Comparison of ENCODE assay signal across 10 cellular contexts in genomic region chr9:115146581-115147021, GRCh38. TPM values are rescaled to one million over a fixed set of nuclear protein-coding genes. Genes with fewer than 3 reads are reported as not detected.
DNase-seq lines count a peak whose midpoint lies in the region; TF ChIP-seq lines count a peak whose summit lies in the region.
"Had no signal": no experiment of that assay in that cellular context is flagged by ENCODE, and none has a peak within 500 bp of the region (broad histone marks: within the 10 kb centered on the region; RNA-seq: fewer than 3 reads in every experiment).

No MANE protein-coding gene starts in this region.

- DNase-seq in HT1080 (ENCODE audit: low read depth) (peak; percentile 86), mammary epithelial cell (peak; percentile 67), kidney tubule cell (ENCODE audit: low spot score) (peak; percentile 95), ureter (ENCODE audit: low spot score) (peak; percentile 44), HEK293T (ENCODE audit: extremely low spot score) (no peak), GOT3 (lab: John Stamatoyannopoulos, UW) (no peak)
- no peak for DNase-seq in activated CD8-positive, alpha-beta memory T cell treated with anti-CD3 and anti-CD28 coated beads, Interleukin-2, amount 50 U/mL, for 48 hours
- DNase-seq: central memory CD4-positive, alpha-beta T cell; NCI-H1417 treated with DMSO at 0.1 percent for 48 hours; stimulated activated CD4-positive, alpha-beta T cell treated with anti-CD3 and anti-CD28 coated beads, Interleukin-12 subunit alpha, Interleukin-12 subunit beta, amount 100 ng/mL, for 4 hours had no signal

- no peak overlapping the region for H3K27ac ChIP-seq in mammary epithelial cell (ENCODE audit: insufficient read depth, low read depth, low read length)

- H3K4me3 ChIP-seq in mammary epithelial cell (replicated peaks in 1 of 3; ENCODE audit: insufficient read depth in 1 of 3, low read depth in 2 of 3, low read length in 3 of 3) = no peak overlapping the region

- no peak overlapping the region for H3K4me2 ChIP-seq in mammary epithelial cell (ENCODE audit: insufficient read depth, low read depth, low read length)

- H3K27me3 ChIP-seq in mammary epithelial cell (ENCODE audit: insufficient read depth, low read length) = no peaks in the 10 kb centered on the region

- intact Hi-C loops in mammary epithelial cell (cut with micrococcal nuclease) = no loop called here

- dilution Hi-C loops in mammary epithelial cell (cut with HindIII; ENCODE audit: low sequenced_read_pairs) = no loop called here

- WGBS in mammary epithelial cell (ENCODE audit: low coverage, missing lambda C conversion rate) = 61% methylated on average over 4 of the region's 4 CpGs

- no peaks in the 10 kb centered on the region for H4K20me1 ChIP-seq in mammary epithelial cell (ENCODE audit: insufficient read depth, low read length)

- TF ChIP-seq CTCF in mammary epithelial cell (conservative IDR thresholded peaks at IDR 0.05 in 1 of 2, IDR thresholded peaks at IDR 0.05 in 1 of 2; ENCODE audit: extremely low read depth in 1 of 2, insufficient read depth in 1 of 2, low read depth in 1 of 2, low read length in 2 of 2) = no peak

- in situ Hi-C loops in mammary epithelial cell (cut with MboI; ENCODE audit: low sequenced_read_pairs in 2 of 2) = no loop called here

- POLR2A ChIA-PET in HEK293T (lab: Yijun Ruan, JAX) = no interaction called here

- CTCF ChIA-PET in mammary epithelial cell (lab: Charles Lee; ENCODE audit: low non-redundant PET) (no interaction called here), HEK293T (lab: Yijun Ruan, JAX) (no interaction called here)

- H3K36me3 ChIP-seq in mammary epithelial cell (ENCODE audit: insufficient read depth, low read length) = no peaks in the 10 kb centered on the region

- no peak overlapping the region for H3K9ac ChIP-seq in mammary epithelial cell (ENCODE audit: insufficient read depth, low read length)

- no peak overlapping the region for H2AFZ ChIP-seq in mammary epithelial cell (ENCODE audit: low read depth, low read length)

- H3K79me2 ChIP-seq in mammary epithelial cell (ENCODE audit: insufficient read depth, low read length) = no peaks in the 10 kb centered on the region

- H3K9me3 ChIP-seq in mammary epithelial cell (replicated peaks; ENCODE audit: insufficient read depth, low read length) = peaks cover 4% of the 10 kb centered on the region

- H3K4me1 ChIP-seq in mammary epithelial cell (ENCODE audit: insufficient read depth, low read length) = no peaks in the 10 kb centered on the region

- no TSS peak for BruUV-seq in mammary epithelial cell (replicated peaks; lab: Mats Ljungman, UMichigan)

TF ChIP-seq in HEK293T, 16 proteins besides CTCF, POLR2A, EP300 and RAD21:
- TF ChIP-seq SP1 (IDR thresholded peaks at IDR 0.05) (no peak), SUZ12 (IDR thresholded peaks at IDR 0.05) (no peak), NFRKB (IDR thresholded peaks at IDR 0.05) (no peak), LEF1 (IDR thresholded peaks at IDR 0.05; ENCODE audit: borderline replicate concordance) (no peak), CTBP1 (IDR thresholded peaks at IDR 0.05; ENCODE audit: borderline replicate concordance) (no peak), FOXK2 (IDR thresholded peaks at IDR 0.05) (no peak), FOXA1 (IDR thresholded peaks at IDR 0.05) (no peak), BHLHE40 (IDR thresholded peaks at IDR 0.05; ENCODE audit: borderline replicate concordance) (no peak), ZNF384 (IDR thresholded peaks at IDR 0.05) (no peak), ARNT (IDR thresholded peaks at IDR 0.05) (no peak)

RNA-seq across cellular contexts. Expression of gene TNC, which starts 28.6 kb away (rescaled TPM):
- 44.5 and 45.8 TPM in 2 replicates for total RNA-seq in HT1080 (2014; rRNA removed; shearing (Covaris generic))
- 15.7 and 18.1 TPM in 2 replicates for polyA plus RNA-seq in HT1080 (2015; cell fraction: cytosol; rRNA removed)
- polyA plus RNA-seq in HT1080 (2015; cell fraction: nucleus; rRNA removed) = 277 and 305 TPM in 2 replicates
- total RNA-seq in mammary epithelial cell = 100 to 1,000 TPM in 1 of 2 donors, 10 to 100 TPM in 1; 85.8 to 178 TPM
- 22.2 TPM for polyA plus RNA-seq in mammary epithelial cell
- 48.1 TPM for polyA minus RNA-seq in mammary epithelial cell
- 61.2 TPM for total RNA-seq in ureter

Comparison
In these comparisons a context has a peak if more than half of its experiments do, and no peak if none do; other contexts are left out.
1. DNase-seq: peak in HT1080 (single experiment), mammary epithelial cell (single experiment), kidney tubule cell (single experiment) and ureter (single experiment); none in HEK293T (single experiment), activated CD8-positive, alpha-beta memory T cell treated with anti-CD3 and anti-CD28 coated beads, Interleukin-2, amount 50 U/mL, for 48 hours (single experiment) and GOT3 (single experiment).